Comparison of ENCODE assay signal across 1 cellular context in the genomic region with DNA sequence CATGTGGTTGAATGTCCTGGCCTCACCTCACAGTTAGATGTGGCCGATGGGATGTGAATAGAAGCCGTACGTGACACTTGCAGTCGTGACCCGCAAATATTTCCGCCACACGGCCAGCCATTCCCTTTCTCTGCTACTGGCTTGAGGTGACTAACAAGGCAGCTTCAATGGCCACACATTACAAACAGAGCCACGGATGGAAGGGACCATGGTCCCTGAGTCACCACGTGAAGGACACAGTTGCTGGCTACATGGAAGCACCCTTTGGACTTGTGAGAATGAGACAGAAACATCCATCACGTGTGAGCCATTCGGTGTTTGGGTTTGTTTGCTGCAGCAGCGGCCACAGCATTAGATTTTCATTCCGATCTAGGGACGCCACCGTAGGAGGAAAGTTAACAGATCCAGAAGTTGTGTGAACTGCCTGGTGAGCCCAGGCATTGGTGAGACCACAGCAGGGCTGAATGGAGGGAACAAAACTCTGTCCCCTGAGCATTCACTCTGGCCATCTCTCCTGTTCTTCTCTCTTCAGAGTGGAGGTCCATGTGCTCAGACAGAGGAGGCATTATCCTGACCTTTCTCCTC.
TF ChIP-seq lines count a peak whose summit lies in the region.

No MANE protein-coding gene starts in this region.

TF ChIP-seq in HepG2, 621 proteins besides CTCF, POLR2A, EP300 and RAD21 (continued from another document and continues in another):
- no peak; the same call in 1 of the 2 replicates for TF ChIP-seq ATF2 (CRISPR knock-in tag; IDR thresholded peaks at IDR 0.05)
- no peak for TF ChIP-seq ZBTB14 (CRISPR knock-in tag; IDR thresholded peaks at IDR 0.05)
- TF ChIP-seq MAFK (conservative IDR thresholded peaks at IDR 0.05 in 1 of 2, IDR thresholded peaks at IDR 0.05 in 1 of 2; ENCODE audit: low read length in 2 of 2): no peak
- TF ChIP-seq ZSCAN25 (CRISPR knock-in tag; IDR thresholded peaks at IDR 0.05): no peak
- TF ChIP-seq, protein P1, sequence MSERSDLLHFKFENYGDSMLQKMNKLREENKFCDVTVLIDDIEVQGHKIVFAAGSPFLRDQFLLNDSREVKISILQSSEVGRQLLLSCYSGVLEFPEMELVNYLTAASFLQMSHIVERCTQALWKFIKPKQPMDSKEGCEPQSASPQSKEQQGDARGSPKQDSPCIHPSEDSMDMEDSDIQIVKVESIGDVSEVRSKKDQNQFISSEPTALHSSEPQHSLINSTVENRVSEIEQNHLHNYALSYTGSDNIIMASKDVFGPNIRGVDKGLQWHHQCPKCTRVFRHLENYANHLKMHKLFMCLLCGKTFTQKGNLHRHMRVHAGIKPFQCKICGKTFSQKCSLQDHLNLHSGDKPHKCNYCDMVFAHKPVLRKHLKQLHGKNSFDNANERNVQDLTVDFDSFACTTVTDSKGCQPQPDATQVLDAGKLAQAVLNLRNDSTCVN (CRISPR knock-in tag; IDR thresholded peaks at IDR 0.05; ENCODE audit: borderline replicate concordance): peak; percentile 82; the same call in 1 of the 2 replicates
- TF ChIP-seq ZNF232 (CRISPR knock-in tag; IDR thresholded peaks at IDR 0.05; ENCODE audit: borderline replicate concordance): peak; percentile 72; the same call in 1 of the 2 replicates
- no peak for TF ChIP-seq CCDC6 (CRISPR knock-in tag; IDR thresholded peaks at IDR 0.05)
- TF ChIP-seq HMG20A (CRISPR knock-in tag; IDR thresholded peaks at IDR 0.05; ENCODE audit: borderline replicate concordance): peak; percentile 68; the same call in 1 of the 2 replicates
- no peak for TF ChIP-seq PHF20 (CRISPR knock-in tag; IDR thresholded peaks at IDR 0.05)
- TF ChIP-seq ZFP90 (CRISPR knock-in tag; IDR thresholded peaks at IDR 0.05; ENCODE audit: borderline replicate concordance): no peak
- peak; percentile 43; the same call in 1 of the 2 replicates for TF ChIP-seq MXD4 (CRISPR knock-in tag; IDR thresholded peaks at IDR 0.05)
- no peak for TF ChIP-seq PHF8 (CRISPR knock-in tag; IDR thresholded peaks at IDR 0.05)
- no peak for TF ChIP-seq NONO (IDR thresholded peaks at IDR 0.05)
- no peak; the same call in 1 of the 2 replicates for TF ChIP-seq NONO (CRISPR knock-in tag; conservative IDR thresholded peaks at IDR 0.05)
- TF ChIP-seq ZNF782 (CRISPR knock-in tag; IDR thresholded peaks at IDR 0.05; ENCODE audit: borderline replicate concordance): peak; percentile 36; the same call in 1 of the 2 replicates
- no peak for TF ChIP-seq ZNF619 (CRISPR knock-in tag; IDR thresholded peaks at IDR 0.05)
- TF ChIP-seq ETS1 (CRISPR knock-in tag; IDR thresholded peaks at IDR 0.05): no peak
- no peak for TF ChIP-seq ZXDC (CRISPR knock-in tag; IDR thresholded peaks at IDR 0.05)
- TF ChIP-seq ZNF513 (CRISPR knock-in tag; conservative IDR thresholded peaks at IDR 0.05): no peak
- TF ChIP-seq SP5 (CRISPR knock-in tag; IDR thresholded peaks at IDR 0.05; ENCODE audit: borderline replicate concordance, low read depth): no peak
- TF ChIP-seq NFE2L2 (IDR thresholded peaks at IDR 0.05; ENCODE audit: low read length): no peak
- TF ChIP-seq ZNF83 (CRISPR knock-in tag; IDR thresholded peaks at IDR 0.05; ENCODE audit: borderline replicate concordance): no peak
- peak; percentile 87 for TF ChIP-seq ZNF687 (CRISPR knock-in tag; IDR thresholded peaks at IDR 0.05)
- no peak for TF ChIP-seq TARDBP (CRISPR knock-in tag; IDR thresholded peaks at IDR 0.05)
- no peak for TF ChIP-seq GATAD1 (CRISPR knock-in tag; IDR thresholded peaks at IDR 0.05)
- no peak for TF ChIP-seq NCOA5 (CRISPR knock-in tag; IDR thresholded peaks at IDR 0.05)
- TF ChIP-seq IRX3 (CRISPR knock-in tag; IDR thresholded peaks at IDR 0.05; ENCODE audit: borderline replicate concordance, low read depth): no peak
- TF ChIP-seq ZNF160 (CRISPR knock-in tag; IDR thresholded peaks at IDR 0.05): no peak
- peak; percentile 68 for TF ChIP-seq SAP130 (CRISPR knock-in tag; IDR thresholded peaks at IDR 0.05; ENCODE audit: low read depth)
- TF ChIP-seq, protein P2, sequence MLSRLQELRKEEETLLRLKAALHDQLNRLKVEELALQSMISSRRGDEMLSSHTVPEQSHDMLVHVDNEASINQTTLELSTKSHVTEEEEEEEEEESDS (CRISPR knock-in tag; IDR thresholded peaks at IDR 0.05; ENCODE audit: borderline replicate concordance): no peak
- TF ChIP-seq ATF1 (CRISPR knock-in tag; IDR thresholded peaks at IDR 0.05): no peak
- peak; percentile 83; the same call in 1 of the 2 replicates for TF ChIP-seq ZNF276 (CRISPR knock-in tag; IDR thresholded peaks at IDR 0.05; ENCODE audit: low read depth)
- TF ChIP-seq ZNF761 (CRISPR knock-in tag; conservative IDR thresholded peaks at IDR 0.05): no peak
- TF ChIP-seq, protein P3, sequence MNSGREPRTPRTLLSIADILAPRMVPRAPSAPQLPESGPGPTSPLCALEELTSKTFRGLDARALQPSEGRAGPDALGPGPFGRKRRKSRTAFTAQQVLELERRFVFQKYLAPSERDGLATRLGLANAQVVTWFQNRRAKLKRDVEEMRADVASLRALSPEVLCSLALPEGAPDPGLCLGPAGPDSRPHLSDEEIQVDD (CRISPR knock-in tag; IDR thresholded peaks at IDR 0.05; ENCODE audit: borderline replicate concordance): no peak; the same call in 1 of the 2 replicates
- TF ChIP-seq ZNF768 (CRISPR knock-in tag; IDR thresholded peaks at IDR 0.05): no peak
- TF ChIP-seq, protein P4, sequence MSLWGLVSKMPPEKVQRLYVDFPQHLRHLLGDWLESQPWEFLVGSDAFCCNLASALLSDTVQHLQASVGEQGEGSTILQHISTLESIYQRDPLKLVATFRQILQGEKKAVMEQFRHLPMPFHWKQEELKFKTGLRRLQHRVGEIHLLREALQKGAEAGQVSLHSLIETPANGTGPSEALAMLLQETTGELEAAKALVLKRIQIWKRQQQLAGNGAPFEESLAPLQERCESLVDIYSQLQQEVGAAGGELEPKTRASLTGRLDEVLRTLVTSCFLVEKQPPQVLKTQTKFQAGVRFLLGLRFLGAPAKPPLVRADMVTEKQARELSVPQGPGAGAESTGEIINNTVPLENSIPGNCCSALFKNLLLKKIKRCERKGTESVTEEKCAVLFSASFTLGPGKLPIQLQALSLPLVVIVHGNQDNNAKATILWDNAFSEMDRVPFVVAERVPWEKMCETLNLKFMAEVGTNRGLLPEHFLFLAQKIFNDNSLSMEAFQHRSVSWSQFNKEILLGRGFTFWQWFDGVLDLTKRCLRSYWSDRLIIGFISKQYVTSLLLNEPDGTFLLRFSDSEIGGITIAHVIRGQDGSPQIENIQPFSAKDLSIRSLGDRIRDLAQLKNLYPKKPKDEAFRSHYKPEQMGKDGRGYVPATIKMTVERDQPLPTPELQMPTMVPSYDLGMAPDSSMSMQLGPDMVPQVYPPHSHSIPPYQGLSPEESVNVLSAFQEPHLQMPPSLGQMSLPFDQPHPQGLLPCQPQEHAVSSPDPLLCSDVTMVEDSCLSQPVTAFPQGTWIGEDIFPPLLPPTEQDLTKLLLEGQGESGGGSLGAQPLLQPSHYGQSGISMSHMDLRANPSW (CRISPR knock-in tag; IDR thresholded peaks at IDR 0.05; ENCODE audit: borderline replicate concordance): peak; percentile 45; the same call in 1 of the 2 replicates
- TF ChIP-seq CEBPB (IDR thresholded peaks at IDR 0.05; ENCODE audit: borderline replicate concordance, low read depth, low read length): no peak
- TF ChIP-seq RARA (CRISPR knock-in tag; IDR thresholded peaks at IDR 0.05): peak; percentile 87
